ENCODE assay signal across 8 cellular contexts in the genomic region with DNA sequence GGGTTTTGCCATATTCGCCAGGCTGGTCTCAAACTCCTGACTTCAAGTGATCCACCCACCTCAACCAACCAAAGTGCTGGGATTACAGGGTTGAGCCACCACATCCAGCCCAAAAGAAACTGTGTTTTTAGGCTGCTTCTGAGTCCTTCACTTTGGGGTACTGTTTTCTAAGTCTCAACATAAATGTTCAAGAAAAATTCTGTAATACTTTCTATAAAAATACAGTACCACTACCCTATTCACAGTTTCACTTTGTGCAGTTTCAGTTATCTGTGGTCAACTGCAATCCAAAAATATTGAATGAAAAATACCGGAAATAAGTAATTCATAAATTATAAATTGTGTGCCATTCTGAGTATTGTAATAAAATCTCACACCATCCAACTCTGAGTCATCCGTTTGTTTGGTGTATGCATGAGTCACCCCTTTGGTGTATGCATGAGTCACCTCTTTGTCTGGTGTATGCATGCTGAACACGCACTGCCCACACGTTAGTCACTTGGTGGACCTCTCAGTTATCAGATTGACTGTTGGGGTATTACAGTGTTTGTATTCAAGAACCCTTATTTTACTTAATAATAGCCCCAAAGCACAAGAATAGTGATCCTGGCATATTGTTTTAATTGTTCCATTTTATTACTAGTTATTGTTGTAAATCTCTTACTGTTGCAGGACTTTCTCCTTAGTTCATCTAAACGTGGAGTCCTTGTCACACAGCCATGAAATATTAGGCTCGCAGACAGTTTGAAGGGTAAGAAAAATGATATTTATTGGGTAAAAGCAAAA.
DNase-seq lines count a peak whose midpoint lies in the region; ATAC-seq and TF ChIP-seq lines count a peak whose summit lies in the region.

No MANE protein-coding gene starts in this region.

- H3K27ac Mint-ChIP-seq in activated naive CD4-positive, alpha-beta T cell treated with anti-CD3 and anti-CD28 coated beads, Interleukin-2, amount 50 U/mL, for 72 hours, result no peak overlapping the region
- no peak overlapping the region for H3K27ac Mint-ChIP-seq in GM23338
- H3K27ac Mint-ChIP-seq in CD8-positive, alpha-beta memory T cell, result no peak overlapping the region
- H3K27ac Mint-ChIP-seq in CD8-positive, alpha-beta T cell, result no peak overlapping the region

- peak; percentile 95 for ATAC-seq in GM21423 (IDR thresholded peaks at IDR 0.05; ENCODE audit: unreplicated experiment)
- ATAC-seq in activated naive CD4-positive, alpha-beta T cell treated with anti-CD3 and anti-CD28 coated beads, Interleukin-2, amount 50 U/mL, for 72 hours, result peak; percentile 83 to 100
- ATAC-seq in mucosa of descending colon, result peak; percentile 100
- no peak for ATAC-seq in GM23338
- ATAC-seq in CD8-positive, alpha-beta T cell, result no peak

- H3K27me3 ChIP-seq in GM23338 (ENCODE audit: insufficient read depth), result no peaks in the 10 kb centered on the region
- no peaks in the 10 kb centered on the region for H3K27me3 ChIP-seq in CD8-positive, alpha-beta memory T cell (ENCODE audit: insufficient read depth, low read length, poor library complexity, severe bottlenecking)
- no peaks in the 10 kb centered on the region for H3K27me3 ChIP-seq in CD8-positive, alpha-beta T cell (ENCODE audit: insufficient read depth, low read length)

- no peak for TF ChIP-seq CTCF in AG10803 (conservative IDR thresholded peaks at IDR 0.05; ENCODE audit: low read length)
- no peak for TF ChIP-seq CTCF in mucosa of descending colon (IDR thresholded peaks at IDR 0.05)
- no peak for TF ChIP-seq CTCF in GM23338 (conservative IDR thresholded peaks at IDR 0.05; ENCODE audit: low read depth in 2 of 2)
- no peak for TF ChIP-seq CTCF in CD8-positive, alpha-beta T cell (IDR thresholded peaks at IDR 0.05)

- peak; percentile 53 for DNase-seq in AG10803 (ENCODE audit: low read depth)
- DNase-seq in LoVo (ENCODE audit: low spot score), result peak; percentile 81
- DNase-seq in activated naive CD4-positive, alpha-beta T cell treated with anti-CD3 and anti-CD28 coated beads, Interleukin-2, amount 50 U/mL, for 72 hours (ENCODE audit: low spot score in 2 of 2), result no peak
- DNase-seq in mucosa of descending colon, result peak; percentile 25 to 31 (median 28)
- DNase-seq in GM23338 (ENCODE audit: low spot score), result no peak
- no peak for DNase-seq in CD8-positive, alpha-beta memory T cell
- no peak for DNase-seq in CD8-positive, alpha-beta T cell

- H2AFZ ChIP-seq in GM23338, result no peak overlapping the region

- H3K36me3 Mint-ChIP-seq in activated naive CD4-positive, alpha-beta T cell treated with anti-CD3 and anti-CD28 coated beads, Interleukin-2, amount 50 U/mL, for 72 hours, result peaks cover 0 to 9% of the 10 kb centered on the region in 2 donors
- H3K36me3 Mint-ChIP-seq in GM23338 (ENCODE audit: low read depth), result no peaks in the 10 kb centered on the region; the same call in 2 of the 3 replicates
- H3K36me3 Mint-ChIP-seq in CD8-positive, alpha-beta memory T cell, result no peaks in the 10 kb centered on the region
- H3K36me3 Mint-ChIP-seq in CD8-positive, alpha-beta T cell, result no peaks in the 10 kb centered on the region

- H3K9me2 ChIP-seq in GM23338 (ENCODE audit: insufficient read depth), result no peaks in the 10 kb centered on the region

- H3K4me1 ChIP-seq in mucosa of descending colon (ENCODE audit: low read depth), result no peaks in the 10 kb centered on the region
- no peaks in the 10 kb centered on the region for H3K4me1 ChIP-seq in GM23338 (ENCODE audit: insufficient read depth)
- H3K4me1 ChIP-seq in CD8-positive, alpha-beta memory T cell (ENCODE audit: insufficient read depth, low read length), result no peaks in the 10 kb centered on the region
- H3K4me1 ChIP-seq in CD8-positive, alpha-beta T cell (ENCODE audit: insufficient read depth, low read length), result no peaks in the 10 kb centered on the region

- no peak overlapping the region for H3K4me3 Mint-ChIP-seq in GM23338
- H3K4me3 Mint-ChIP-seq in CD8-positive, alpha-beta memory T cell, result no peak overlapping the region
- no peak overlapping the region for H3K4me3 Mint-ChIP-seq in CD8-positive, alpha-beta T cell

- CTCF ChIA-PET in CD8-positive, alpha-beta memory T cell (lab: Charles Lee), result no interaction called here
- CTCF ChIA-PET in CD8-positive, alpha-beta T cell (lab: Charles Lee), result no interaction called here

- intact Hi-C loops in mucosa of descending colon (cut with DNase I, micrococcal nuclease), result no loop called here
- intact Hi-C loops in CD8-positive, alpha-beta T cell (cut with DNase I, micrococcal nuclease), result no loop called here

- no peaks in the 10 kb centered on the region for H4K20me1 ChIP-seq in GM23338 (replicated peaks; ENCODE audit: insufficient read depth)

- no peaks in the 10 kb centered on the region for H3F3A ChIP-seq in GM23338 (replicated peaks; ENCODE audit: low read depth)

- no peaks in the 10 kb centered on the region for H3K79me2 ChIP-seq in GM23338 (replicated peaks; ENCODE audit: insufficient read depth)

- no peaks in the 10 kb centered on the region for H3K4me1 Mint-ChIP-seq in GM23338
- H3K4me1 Mint-ChIP-seq in CD8-positive, alpha-beta memory T cell, result no peaks in the 10 kb centered on the region
- no peaks in the 10 kb centered on the region for H3K4me1 Mint-ChIP-seq in CD8-positive, alpha-beta T cell (ENCODE audit: low read depth)

- H3K27ac ChIP-seq in GM23338 (ENCODE audit: low read depth), result no peak overlapping the region
- H3K27ac ChIP-seq in CD8-positive, alpha-beta memory T cell (ENCODE audit: low read depth, low read length), result no peak overlapping the region
- H3K27ac ChIP-seq in CD8-positive, alpha-beta T cell (ENCODE audit: low read depth, low read length), result no peak overlapping the region

- POLR2A ChIA-PET in CD8-positive, alpha-beta memory T cell (lab: Charles Lee), result no interaction called here
- POLR2A ChIA-PET in CD8-positive, alpha-beta T cell (lab: Charles Lee), result no interaction called here

- H3K4me3 ChIP-seq in AG10803 (ENCODE audit: low read length) (no peak overlapping the region), mucosa of descending colon (no peak overlapping the region), GM23338 (no peak overlapping the region)
- no peak overlapping the region for H3K4me3 ChIP-seq in CD8-positive, alpha-beta memory T cell (ENCODE audit: low read length)
- no peak overlapping the region for H3K4me3 ChIP-seq in CD8-positive, alpha-beta T cell (ENCODE audit: low read depth, low read length)

- H3K27me3 Mint-ChIP-seq in GM23338 (ENCODE audit: insufficient read depth, low read depth, poor library complexity), result no peaks in the 10 kb centered on the region
- H3K27me3 Mint-ChIP-seq in CD8-positive, alpha-beta memory T cell, result no peaks in the 10 kb centered on the region
- H3K27me3 Mint-ChIP-seq in CD8-positive, alpha-beta T cell (ENCODE audit: low read depth), result no peaks in the 10 kb centered on the region

- H3K4me2 ChIP-seq in GM23338, result no peak overlapping the region

- peaks cover 13% of the 10 kb centered on the region in 2 donors for H3K9me3 Mint-ChIP-seq in activated naive CD4-positive, alpha-beta T cell treated with anti-CD3 and anti-CD28 coated beads, Interleukin-2, amount 50 U/mL, for 72 hours
- H3K9me3 Mint-ChIP-seq in GM23338, result peaks cover 16% of the 10 kb centered on the region
- peaks cover 2 to 29% (median 14%) of the 10 kb centered on the region in 5 donors for H3K9me3 Mint-ChIP-seq in CD8-positive, alpha-beta memory T cell
- H3K9me3 Mint-ChIP-seq in CD8-positive, alpha-beta T cell, result peaks cover 12% of the 10 kb centered on the region

- no peaks in the 10 kb centered on the region for H3K9me3 ChIP-seq in mucosa of descending colon
- no peaks in the 10 kb centered on the region for H3K9me3 ChIP-seq in CD8-positive, alpha-beta memory T cell (ENCODE audit: low read length)
- no peaks in the 10 kb centered on the region for H3K9me3 ChIP-seq in CD8-positive, alpha-beta T cell (ENCODE audit: low read length)

- H3K36me3 ChIP-seq in mucosa of descending colon (ENCODE audit: low read depth), result no peaks in the 10 kb centered on the region
- no peaks in the 10 kb centered on the region for H3K36me3 ChIP-seq in GM23338 (ENCODE audit: insufficient read depth)
- H3K36me3 ChIP-seq in CD8-positive, alpha-beta memory T cell (ENCODE audit: insufficient read depth, low read length), result no peaks in the 10 kb centered on the region
- no peaks in the 10 kb centered on the region for H3K36me3 ChIP-seq in CD8-positive, alpha-beta T cell (ENCODE audit: insufficient read depth, low read length)

TF ChIP-seq in GM23338, 12 proteins besides CTCF, POLR2A, EP300 and RAD21:
- TF ChIP-seq JUNB (IDR thresholded peaks at IDR 0.05; ENCODE audit: unreplicated experiment) (no peak), CREB1 (CRISPR knock-in tag; IDR thresholded peaks at IDR 0.05; ENCODE audit: low read depth) (no peak)

Comparison
In these comparisons a context has a peak if more than half of its experiments do, and no peak if none do; other contexts are left out.
1. DNase-seq: peak in AG10803 (single experiment), LoVo (single experiment) and mucosa of descending colon (3 of 3); none in activated naive CD4-positive, alpha-beta T cell treated with anti-CD3 and anti-CD28 coated beads, Interleukin-2, amount 50 U/mL, for 72 hours (0 of 2), GM23338 (single experiment), CD8-positive, alpha-beta memory T cell (0 of 5) and CD8-positive, alpha-beta T cell (0 of 7).
2. ATAC-seq: peak in GM21423 (single experiment), activated naive CD4-positive, alpha-beta T cell treated with anti-CD3 and anti-CD28 coated beads, Interleukin-2, amount 50 U/mL, for 72 hours (2 of 2) and mucosa of descending colon (single experiment); none in GM23338 (single experiment) and CD8-positive, alpha-beta T cell (single experiment).